Comparison of ENCODE assay signal across 8 cellular contexts in genomic region chr1:23838401-23838866, GRCh38. TPM values are rescaled to one million over a fixed set of nuclear protein-coding genes. Genes with fewer than 3 reads are reported as not detected.
DNase-seq lines count a peak whose midpoint lies in the region; ATAC-seq and TF ChIP-seq lines count a peak whose summit lies in the region.

No MANE protein-coding gene starts in this region.

- H3K9me3 ChIP-seq in ovary (no peaks in the 10 kb centered on the region), thoracic aorta (no peaks in the 10 kb centered on the region)

- ATAC-seq in thoracic aorta (ENCODE audit: insufficient number of reproducible peaks, low FRiP score, low read depth): peak; percentile 69
- no peak for ATAC-seq in GM21786 (IDR thresholded peaks at IDR 0.05; ENCODE audit: unreplicated experiment)

- H3K4me3 ChIP-seq in ovary: peak overlapping the region; percentile 33
- H3K4me3 ChIP-seq in thoracic aorta: peak overlapping the region; percentile 68

- no peak overlapping the region for H3K27ac ChIP-seq in ovary
- H3K27ac ChIP-seq in thoracic aorta: no peak overlapping the region

- no peak for TF ChIP-seq EP300 in ovary (IDR thresholded peaks at IDR 0.05)

- intact Hi-C loops in ovary (cut with DNase I): no loop called here

- CTCF ChIA-PET in GM10248 (lab: Yijun Ruan, JAX): interaction anchor here (0.8 to 1.6 kb wide), 4 partner anchors 11 to 67 kb away, joined by 3 to 7 read pairs (median 4); partner anchors contain the start of gene HMGCL

- POLR2A ChIA-PET in GM10248 (lab: Yijun Ruan, JAX): no interaction called here

- no peak for TF ChIP-seq POLR2A in ovary (IDR thresholded peaks at IDR 0.05)

- no peak for TF ChIP-seq CTCF in GM10248 (IDR thresholded peaks at IDR 0.05; ENCODE audit: control extremely low read depth, extremely low read depth, low read depth, missing control alignments)
- no peak for TF ChIP-seq CTCF in ovary (IDR thresholded peaks at IDR 0.05)
- no peak for TF ChIP-seq CTCF in thoracic aorta (IDR thresholded peaks at IDR 0.05)

- H3K36me3 ChIP-seq in ovary (no peaks in the 10 kb centered on the region), thoracic aorta (no peaks in the 10 kb centered on the region)

- H3K4me1 ChIP-seq in ovary (ENCODE audit: insufficient read depth) (peaks cover 2% of the 10 kb centered on the region), thoracic aorta (ENCODE audit: control insufficient read depth in 1 of 2, low read depth in 2 of 2) (peaks cover 4 to 5% of the 10 kb centered on the region in 2 donors)

- H3K27me3 ChIP-seq in ovary (no peaks in the 10 kb centered on the region), thoracic aorta (replicated peaks; ENCODE audit: insufficient read depth) (no peaks in the 10 kb centered on the region)

- WGBS in ovary, 3 donors: 0 to 1% (median 0%) methylated on average over 14 to 21 of the region's 21 CpGs

- DNase-seq in GM10248 (ENCODE audit: extremely low spot score): peak; percentile 80
- peak; percentile 41 for DNase-seq in HT-29 (ENCODE audit: low spot score)
- peak; percentile 79 for DNase-seq in RPMI8226
- DNase-seq in activated T-helper 9 cell treated with anti-CD3 and anti-CD28 coated beads, Interleukin-2, amount 50 U/mL, for 16 hours (ENCODE audit: low read depth): peak; percentile 64
- DNase-seq in foreskin melanocyte: peak; percentile 33
- DNase-seq in ovary: peak; percentile 47 to 68 (median 66)
- peak; percentile 7 for DNase-seq in thoracic aorta (ENCODE audit: low spot score)

RNA-seq across cellular contexts. Expression of gene HMGCL, which starts 13.2 kb away (rescaled TPM):
- 37.4 and 38.2 TPM in 2 replicates for total RNA-seq in HT-29 (2014; rRNA removed; shearing (Covaris generic))
- total RNA-seq in ovary: 10 to 100 TPM; 14.3 to 31.7 (median 25.2) TPM
- 10 to 100 TPM; 28.7 to 41.4 TPM for polyA plus RNA-seq in ovary
- 10 to 100 TPM; 27.6 to 31.7 TPM for total RNA-seq in thoracic aorta

RNA-seq across cellular contexts. Expression of gene FUCA1, which starts 29.7 kb away (rescaled TPM):
- 39.2 and 42.7 TPM in 2 replicates for total RNA-seq in HT-29 (2014; rRNA removed; shearing (Covaris generic))
- total RNA-seq in ovary: 10 to 100 TPM; 21.7 to 66.1 (median 25.6) TPM
- 100 to 1,000 TPM in 1 of 2 donors, 10 to 100 TPM in 1; 25.0 to 112 TPM for polyA plus RNA-seq in ovary
- total RNA-seq in thoracic aorta: 10 to 100 TPM; 30.5 to 70.8 TPM

RNA-seq across cellular contexts. Expression of gene GALE, which starts 37.9 kb away (rescaled TPM):
- 252 and 273 TPM in 2 replicates for total RNA-seq in HT-29 (2014; rRNA removed; shearing (Covaris generic))
- total RNA-seq in ovary (10 to 100 TPM; 10.1 to 17.7 (median 13.4) TPM), thoracic aorta (10 to 100 TPM in 1 of 2 donors, 1 to 10 TPM in 1; 8.3 to 10.0 TPM)
- 10 to 100 TPM in 1 of 2 donors, 1 to 10 TPM in 1; 3.2 to 11.5 TPM for polyA plus RNA-seq in ovary

RNA-seq across cellular contexts. Expression of gene LYPLA2, which starts 47.5 kb away (rescaled TPM):
- total RNA-seq in HT-29 (2014; rRNA removed; shearing (Covaris generic)): 299 and 311 TPM in 2 replicates
- total RNA-seq in ovary: 10 to 100 TPM; 16.5 to 33.2 (median 27.3) TPM
- polyA plus RNA-seq in ovary: 10 to 100 TPM in 1 of 2 donors, 1 to 10 TPM in 1; 8.5 to 23.4 TPM
- 10 to 100 TPM; 29.6 to 37.2 TPM for total RNA-seq in thoracic aorta

Comparison
In these comparisons a context has a peak if more than half of its experiments do, and no peak if none do; other contexts are left out.
1. DNase-seq: peak in every context shown above with its lines; median percentile 80 in GM10248; 79 in RPMI8226; 66 in ovary; 64 in activated T-helper 9 cell treated with anti-CD3 and anti-CD28 coated beads, Interleukin-2, amount 50 U/mL, for 16 hours; 41 in HT-29; 33 in foreskin melanocyte; 7 in thoracic aorta.
2. RNA of gene GALE, which starts 37.9 kb away (total RNA-seq): 252 to 273 TPM in HT-29; 10.1 to 17.7 TPM in ovary and 8.3 to 10.0 TPM in thoracic aorta; every median in the first group is over 10 times any median in the second.